Comparison of ENCODE assay signal across 1 cellular context in genomic region chr1:15834406-15835204, GRCh38.
TF ChIP-seq lines count a peak whose summit lies in the region.

No MANE protein-coding gene starts in this region.

TF ChIP-seq in WTC11, 78 proteins besides CTCF, POLR2A, EP300 and RAD21 (continued from another document and continues in another):
- TF ChIP-seq ZNF532 (CRISPR knock-in tag; IDR thresholded peaks at IDR 0.05; ENCODE audit: borderline replicate concordance), result no peak
- no peak for TF ChIP-seq ZNF317 (CRISPR knock-in tag; IDR thresholded peaks at IDR 0.05; ENCODE audit: borderline replicate concordance, low read depth)
- TF ChIP-seq SOX15 (CRISPR knock-in tag; IDR thresholded peaks at IDR 0.05), result no peak
- TF ChIP-seq, protein P1, sequence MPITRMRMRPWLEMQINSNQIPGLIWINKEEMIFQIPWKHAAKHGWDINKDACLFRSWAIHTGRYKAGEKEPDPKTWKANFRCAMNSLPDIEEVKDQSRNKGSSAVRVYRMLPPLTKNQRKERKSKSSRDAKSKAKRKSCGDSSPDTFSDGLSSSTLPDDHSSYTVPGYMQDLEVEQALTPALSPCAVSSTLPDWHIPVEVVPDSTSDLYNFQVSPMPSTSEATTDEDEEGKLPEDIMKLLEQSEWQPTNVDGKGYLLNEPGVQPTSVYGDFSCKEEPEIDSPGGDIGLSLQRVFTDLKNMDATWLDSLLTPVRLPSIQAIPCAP (CRISPR knock-in tag; IDR thresholded peaks at IDR 0.05), result no peak
- 0 out of 2 replicates have a peak, but pooled peaks have one; percentile 8 for TF ChIP-seq ZNF416 (CRISPR knock-in tag; IDR thresholded peaks at IDR 0.05)
- TF ChIP-seq CREB1 (CRISPR knock-in tag; IDR thresholded peaks at IDR 0.05), result no peak; the same call in 1 of the 2 replicates
- no peak for TF ChIP-seq ZNF425 (CRISPR knock-in tag; conservative IDR thresholded peaks at IDR 0.05)
- peak; percentile 63; the same call in 1 of the 2 replicates for TF ChIP-seq TP53 (CRISPR knock-in tag; IDR thresholded peaks at IDR 0.05)
- TF ChIP-seq ZNF396 (CRISPR knock-in tag; IDR thresholded peaks at IDR 0.05; ENCODE audit: borderline replicate concordance), result no peak
- TF ChIP-seq MLX (CRISPR knock-in tag; IDR thresholded peaks at IDR 0.05), result no peak
- TF ChIP-seq, protein P2, sequence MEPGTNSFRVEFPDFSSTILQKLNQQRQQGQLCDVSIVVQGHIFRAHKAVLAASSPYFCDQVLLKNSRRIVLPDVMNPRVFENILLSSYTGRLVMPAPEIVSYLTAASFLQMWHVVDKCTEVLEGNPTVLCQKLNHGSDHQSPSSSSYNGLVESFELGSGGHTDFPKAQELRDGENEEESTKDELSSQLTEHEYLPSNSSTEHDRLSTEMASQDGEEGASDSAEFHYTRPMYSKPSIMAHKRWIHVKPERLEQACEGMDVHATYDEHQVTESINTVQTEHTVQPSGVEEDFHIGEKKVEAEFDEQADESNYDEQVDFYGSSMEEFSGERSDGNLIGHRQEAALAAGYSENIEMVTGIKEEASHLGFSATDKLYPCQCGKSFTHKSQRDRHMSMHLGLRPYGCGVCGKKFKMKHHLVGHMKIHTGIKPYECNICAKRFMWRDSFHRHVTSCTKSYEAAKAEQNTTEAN (CRISPR knock-in tag; IDR thresholded peaks at IDR 0.05), result peak; percentile 20; the same call in 1 of the 2 replicates
- TF ChIP-seq GRHL2 (CRISPR knock-in tag; IDR thresholded peaks at IDR 0.05; ENCODE audit: insufficient replicate concordance, severe bottlenecking), result no peak
- no peak for TF ChIP-seq ATF6 (CRISPR knock-in tag; IDR thresholded peaks at IDR 0.05)
- TF ChIP-seq USF1 (CRISPR knock-in tag; IDR thresholded peaks at IDR 0.05), result no peak
- TF ChIP-seq SP1 (CRISPR knock-in tag; conservative IDR thresholded peaks at IDR 0.05), result peak; percentile 92
- TF ChIP-seq, protein P3, sequence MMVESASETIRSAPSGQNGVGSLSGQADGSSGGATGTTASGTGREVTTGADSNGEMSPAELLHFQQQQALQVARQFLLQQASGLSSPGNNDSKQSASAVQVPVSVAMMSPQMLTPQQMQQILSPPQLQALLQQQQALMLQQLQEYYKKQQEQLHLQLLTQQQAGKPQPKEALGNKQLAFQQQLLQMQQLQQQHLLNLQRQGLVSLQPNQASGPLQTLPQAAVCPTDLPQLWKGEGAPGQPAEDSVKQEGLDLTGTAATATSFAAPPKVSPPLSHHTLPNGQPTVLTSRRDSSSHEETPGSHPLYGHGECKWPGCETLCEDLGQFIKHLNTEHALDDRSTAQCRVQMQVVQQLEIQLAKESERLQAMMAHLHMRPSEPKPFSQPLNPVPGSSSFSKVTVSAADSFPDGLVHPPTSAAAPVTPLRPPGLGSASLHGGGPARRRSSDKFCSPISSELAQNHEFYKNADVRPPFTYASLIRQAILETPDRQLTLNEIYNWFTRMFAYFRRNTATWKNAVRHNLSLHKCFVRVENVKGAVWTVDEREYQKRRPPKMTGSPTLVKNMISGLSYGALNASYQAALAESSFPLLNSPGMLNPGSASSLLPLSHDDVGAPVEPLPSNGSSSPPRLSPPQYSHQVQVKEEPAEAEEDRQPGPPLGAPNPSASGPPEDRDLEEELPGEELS (CRISPR knock-in tag; IDR thresholded peaks at IDR 0.05), result peak; percentile 11; the same call in 1 of the 2 replicates
- no peak for TF ChIP-seq ZBTB21 (CRISPR knock-in tag; IDR thresholded peaks at IDR 0.05; ENCODE audit: borderline replicate concordance)
- no peak; the same call in 1 of the 2 replicates for TF ChIP-seq KAT7 (CRISPR knock-in tag; IDR thresholded peaks at IDR 0.05; ENCODE audit: borderline replicate concordance)
- TF ChIP-seq SMAD4 (CRISPR knock-in tag; IDR thresholded peaks at IDR 0.05), result peak; percentile 60; the same call in 1 of the 2 replicates
- no peak for TF ChIP-seq RORB (CRISPR knock-in tag; IDR thresholded peaks at IDR 0.05)
- TF ChIP-seq CBFB (CRISPR knock-in tag; IDR thresholded peaks at IDR 0.05; ENCODE audit: low read depth), result no peak
- no peak for TF ChIP-seq NR3C1 (CRISPR knock-in tag; conservative IDR thresholded peaks at IDR 0.05; ENCODE audit: low read depth)
- no peak for TF ChIP-seq GTF2I (CRISPR knock-in tag; conservative IDR thresholded peaks at IDR 0.05)
- TF ChIP-seq MXD4 (CRISPR knock-in tag; IDR thresholded peaks at IDR 0.05; ENCODE audit: borderline replicate concordance), result no peak
- no peak; the same call in 1 of the 2 replicates for TF ChIP-seq TEAD1 (CRISPR knock-in tag; IDR thresholded peaks at IDR 0.05)
- TF ChIP-seq FOXP1 (CRISPR knock-in tag; IDR thresholded peaks at IDR 0.05; ENCODE audit: borderline replicate concordance), result peak; percentile 86
- TF ChIP-seq, protein P4, sequence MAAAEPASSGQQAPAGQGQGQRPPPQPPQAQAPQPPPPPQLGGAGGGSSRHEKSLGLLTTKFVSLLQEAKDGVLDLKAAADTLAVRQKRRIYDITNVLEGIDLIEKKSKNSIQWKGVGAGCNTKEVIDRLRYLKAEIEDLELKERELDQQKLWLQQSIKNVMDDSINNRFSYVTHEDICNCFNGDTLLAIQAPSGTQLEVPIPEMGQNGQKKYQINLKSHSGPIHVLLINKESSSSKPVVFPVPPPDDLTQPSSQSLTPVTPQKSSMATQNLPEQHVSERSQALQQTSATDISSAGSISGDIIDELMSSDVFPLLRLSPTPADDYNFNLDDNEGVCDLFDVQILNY (CRISPR knock-in tag; IDR thresholded peaks at IDR 0.05), result peak; percentile 87
- no peak for TF ChIP-seq ZNF138 (CRISPR knock-in tag; conservative IDR thresholded peaks at IDR 0.05)
- no peak for TF ChIP-seq FOXJ3 (CRISPR knock-in tag; IDR thresholded peaks at IDR 0.05; ENCODE audit: borderline replicate concordance)
- TF ChIP-seq ZMAT4 (CRISPR knock-in tag; IDR thresholded peaks at IDR 0.05), result no peak
- no peak for TF ChIP-seq ZNF121 (CRISPR knock-in tag; IDR thresholded peaks at IDR 0.05)
- TF ChIP-seq, protein P5, sequence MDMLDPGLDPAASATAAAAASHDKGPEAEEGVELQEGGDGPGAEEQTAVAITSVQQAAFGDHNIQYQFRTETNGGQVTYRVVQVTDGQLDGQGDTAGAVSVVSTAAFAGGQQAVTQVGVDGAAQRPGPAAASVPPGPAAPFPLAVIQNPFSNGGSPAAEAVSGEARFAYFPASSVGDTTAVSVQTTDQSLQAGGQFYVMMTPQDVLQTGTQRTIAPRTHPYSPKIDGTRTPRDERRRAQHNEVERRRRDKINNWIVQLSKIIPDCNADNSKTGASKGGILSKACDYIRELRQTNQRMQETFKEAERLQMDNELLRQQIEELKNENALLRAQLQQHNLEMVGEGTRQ (CRISPR knock-in tag; IDR thresholded peaks at IDR 0.05), result no peak
- no peak for TF ChIP-seq OVOL2 (CRISPR knock-in tag; IDR thresholded peaks at IDR 0.05; ENCODE audit: borderline replicate concordance)
- TF ChIP-seq, protein P6, sequence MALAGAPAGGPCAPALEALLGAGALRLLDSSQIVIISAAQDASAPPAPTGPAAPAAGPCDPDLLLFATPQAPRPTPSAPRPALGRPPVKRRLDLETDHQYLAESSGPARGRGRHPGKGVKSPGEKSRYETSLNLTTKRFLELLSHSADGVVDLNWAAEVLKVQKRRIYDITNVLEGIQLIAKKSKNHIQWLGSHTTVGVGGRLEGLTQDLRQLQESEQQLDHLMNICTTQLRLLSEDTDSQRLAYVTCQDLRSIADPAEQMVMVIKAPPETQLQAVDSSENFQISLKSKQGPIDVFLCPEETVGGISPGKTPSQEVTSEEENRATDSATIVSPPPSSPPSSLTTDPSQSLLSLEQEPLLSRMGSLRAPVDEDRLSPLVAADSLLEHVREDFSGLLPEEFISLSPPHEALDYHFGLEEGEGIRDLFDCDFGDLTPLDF (CRISPR knock-in tag; IDR thresholded peaks at IDR 0.05), result peak; percentile 20; the same call in 1 of the 2 replicates
- no peak for TF ChIP-seq NFYB (CRISPR knock-in tag; conservative IDR thresholded peaks at IDR 0.05; ENCODE audit: low read depth)
- TF ChIP-seq FOXK1 (CRISPR knock-in tag; IDR thresholded peaks at IDR 0.05), result no peak; the same call in 1 of the 2 replicates
- TF ChIP-seq JAZF1 (CRISPR knock-in tag; IDR thresholded peaks at IDR 0.05), result no peak
- TF ChIP-seq NFATC4 (CRISPR knock-in tag; IDR thresholded peaks at IDR 0.05), result no peak
- no peak for TF ChIP-seq ESRRA (CRISPR knock-in tag; IDR thresholded peaks at IDR 0.05; ENCODE audit: borderline replicate concordance)
- TF ChIP-seq ZNF512 (CRISPR knock-in tag; IDR thresholded peaks at IDR 0.05; ENCODE audit: borderline replicate concordance), result no peak
- TF ChIP-seq IRF2 (CRISPR knock-in tag; IDR thresholded peaks at IDR 0.05; ENCODE audit: borderline replicate concordance, low read depth), result no peak
